In genomic region chr1:12168451-12169160, GRCh38 we compare ENCODE assay signal across 11 cellular contexts. TPM values are rescaled to one million over a fixed set of nuclear protein-coding genes. Genes with fewer than 3 reads are reported as not detected.
DNase-seq lines count a peak whose midpoint lies in the region; ATAC-seq, FAIRE-seq and TF ChIP-seq lines count a peak whose summit lies in the region.
"Had no signal": no experiment of that assay in that cellular context is flagged by ENCODE, and none has a peak within 500 bp of the region (broad histone marks: within the 10 kb centered on the region; RNA-seq: fewer than 3 reads in every experiment).

No MANE protein-coding gene starts in this region.

- WGBS in heart right ventricle, 2 donors: 50 to 52% methylated on average over 17 of the region's 17 CpGs

- POLR2A ChIA-PET in activated CD8-positive, alpha-beta T cell treated with anti-CD3 and anti-CD28 coated beads, Interleukin-2, amount 10 ng/mL, durations not matched to agents 7 days and 5 days (lab: Charles Lee): interaction anchor here (0.9 to 5.7 kb wide), 7 partner anchors 10 to 449 kb away, joined by 3 to 33 read pairs (median 5); no protein-coding TSS in a partner anchor

- peak overlapping the region; percentile 62 for H3K4me3 ChIP-seq in GM12865 (ENCODE audit: low read depth, low read length)
- peak overlapping the region; percentile 73 to 94 (median 83) for H3K4me3 ChIP-seq in heart right ventricle
- H3K4me3 ChIP-seq in skeletal muscle cell (ENCODE audit: low read depth, low read length): peak overlapping the region; percentile 64

- peaks cover 3 to 89% (median 56%) of the 10 kb centered on the region in 9 donors for H3K4me1 ChIP-seq in heart right ventricle

- FAIRE-seq in frontal cortex (lab: Jason Lieb, UNC): no peak
- FAIRE-seq: urothelium cell line had no signal

- H3K27ac Mint-ChIP-seq in activated CD8-positive, alpha-beta T cell treated with anti-CD3 and anti-CD28 coated beads, Interleukin-2, amount 10 ng/mL, durations not matched to agents 7 days and 5 days: peak overlapping the region; percentile 97

- H3K27me3 ChIP-seq in heart right ventricle: peaks cover 0 to 8% (median 0%) of the 10 kb centered on the region in 7 donors

- H3K27me3 Mint-ChIP-seq in activated CD8-positive, alpha-beta T cell treated with anti-CD3 and anti-CD28 coated beads, Interleukin-2, amount 10 ng/mL, durations not matched to agents 7 days and 5 days (ENCODE audit: low read depth): no peaks in the 10 kb centered on the region

- H3K4me1 Mint-ChIP-seq in activated CD8-positive, alpha-beta T cell treated with anti-CD3 and anti-CD28 coated beads, Interleukin-2, amount 10 ng/mL, durations not matched to agents 7 days and 5 days (ENCODE audit: low read depth): peaks cover 77% of the 10 kb centered on the region

- in situ Hi-C loops in GM13976 (cut with MboI; ENCODE audit: low sequenced_read_pairs, unreplicated experiment): no loop called here

- DNase-seq in GM12865 (ENCODE audit: low read depth) (no peak), heart right ventricle (peak; percentile 45 to 65), skeletal muscle cell (ENCODE audit: low read depth) (no peak), GM13976 (ENCODE audit: low spot score) (no peak), NCI-H2227 (lab: John Stamatoyannopoulos, UW; ENCODE audit: unreplicated experiment) (no peak), GM03348 (ENCODE audit: low spot score) (no peak), frontal cortex (ENCODE audit: low spot score in 2 of 2) (no peak)
- no peak for DNase-seq in activated CD8-positive, alpha-beta T cell treated with anti-CD3 and anti-CD28 coated beads, Interleukin-2, amount 10 ng/mL, durations not matched to agents 7 days and 5 days
- DNase-seq: effector CD4-positive, alpha-beta T cell; WERI-Rb-1 had no signal

- no peaks in the 10 kb centered on the region for H3K9me3 ChIP-seq in heart right ventricle

- peaks cover 46% of the 10 kb centered on the region for H3K36me3 Mint-ChIP-seq in activated CD8-positive, alpha-beta T cell treated with anti-CD3 and anti-CD28 coated beads, Interleukin-2, amount 10 ng/mL, durations not matched to agents 7 days and 5 days (ENCODE audit: low read depth)

- no peak for TF ChIP-seq CTCF in GM12865 (IDR thresholded peaks at IDR 0.05; ENCODE audit: insufficient read depth, low read depth, low read length, missing control alignments)
- TF ChIP-seq CTCF in heart right ventricle (IDR thresholded peaks at IDR 0.05): no peak
- TF ChIP-seq CTCF in GM13976 (IDR thresholded peaks at IDR 0.05; ENCODE audit: borderline replicate concordance, control extremely low read depth, extremely low read depth, insufficient read depth, missing control alignments): no peak

- peaks cover 0 to 24% (median 0%) of the 10 kb centered on the region in 9 donors for H3K36me3 ChIP-seq in heart right ventricle
- H3K36me3 ChIP-seq: WERI-Rb-1 had no signal

- CTCF ChIA-PET in activated CD8-positive, alpha-beta T cell treated with anti-CD3 and anti-CD28 coated beads, Interleukin-2, amount 10 ng/mL, durations not matched to agents 7 days and 5 days (lab: Charles Lee): interaction anchor here (0.8 to 2.8 kb wide), 5 partner anchors 9 to 43 kb away, joined by 3 to 33 read pairs (median 9); no protein-coding TSS in a partner anchor

- intact Hi-C loops in heart right ventricle (cut with DNase I): loop anchor here in 2 of 10 donors (5.0 kb wide), 1 partner anchor 41 kb away; no protein-coding TSS in a partner anchor

- no peak for ATAC-seq in activated CD8-positive, alpha-beta T cell treated with anti-CD3 and anti-CD28 coated beads, Interleukin-2, amount 10 ng/mL, durations not matched to agents 7 days and 5 days
- peak; percentile 36 to 75 (median 66) for ATAC-seq in heart right ventricle

- peak overlapping the region; percentile 80 to 99 (median 94) for H3K27ac ChIP-seq in heart right ventricle
- H3K27ac ChIP-seq: WERI-Rb-1 had no signal

- H3K4me3 Mint-ChIP-seq in activated CD8-positive, alpha-beta T cell treated with anti-CD3 and anti-CD28 coated beads, Interleukin-2, amount 10 ng/mL, durations not matched to agents 7 days and 5 days: peak overlapping the region; percentile 100

- H3K9me3 Mint-ChIP-seq in activated CD8-positive, alpha-beta T cell treated with anti-CD3 and anti-CD28 coated beads, Interleukin-2, amount 10 ng/mL, durations not matched to agents 7 days and 5 days (ENCODE audit: insufficient read depth): no peaks in the 10 kb centered on the region

RNA-seq across cellular contexts. Expression of gene TNFRSF1B, which starts 1.8 kb away (rescaled TPM):
- 100 to 1,000 TPM; 274 to 284 TPM for total RNA-seq in activated CD8-positive, alpha-beta T cell treated with anti-CD3 and anti-CD28 coated beads, Interleukin-2, amount 10 ng/mL, durations not matched to agents 7 days and 5 days
- total RNA-seq in heart right ventricle: 10 to 100 TPM in 8 of 10 donors, 1 to 10 TPM in 2; 8.0 to 55.4 (median 15.7) TPM
- 10 to 100 TPM; 11.9 to 15.3 TPM for polyA plus RNA-seq in heart right ventricle
- 2.0 TPM for total RNA-seq in frontal cortex

Comparison
In these comparisons a context has a peak if more than half of its experiments do, and no peak if none do; other contexts are left out.
1. DNase-seq: peak in heart right ventricle (2 of 2); none in GM12865 (single experiment), activated CD8-positive, alpha-beta T cell treated with anti-CD3 and anti-CD28 coated beads, Interleukin-2, amount 10 ng/mL, durations not matched to agents 7 days and 5 days (single experiment), skeletal muscle cell (single experiment), GM13976 (single experiment), NCI-H2227 (single experiment), GM03348 (single experiment) and frontal cortex (0 of 2).
2. RNA of gene TNFRSF1B, which starts 1.8 kb away (total RNA-seq): 274 to 284 TPM in activated CD8-positive, alpha-beta T cell treated with anti-CD3 and anti-CD28 coated beads, Interleukin-2, amount 10 ng/mL, durations not matched to agents 7 days and 5 days; 8.0 to 55.4 TPM in heart right ventricle and 2.0 TPM in frontal cortex (single experiment); every median in the first group is over 4 times any median in the second.
3. Peak in every context shown above with its lines, with median percentiles within 50 percentile points of each other: H3K4me3 ChIP-seq.